11 cellular contexts compared by ENCODE assay signal in the genomic region with DNA sequence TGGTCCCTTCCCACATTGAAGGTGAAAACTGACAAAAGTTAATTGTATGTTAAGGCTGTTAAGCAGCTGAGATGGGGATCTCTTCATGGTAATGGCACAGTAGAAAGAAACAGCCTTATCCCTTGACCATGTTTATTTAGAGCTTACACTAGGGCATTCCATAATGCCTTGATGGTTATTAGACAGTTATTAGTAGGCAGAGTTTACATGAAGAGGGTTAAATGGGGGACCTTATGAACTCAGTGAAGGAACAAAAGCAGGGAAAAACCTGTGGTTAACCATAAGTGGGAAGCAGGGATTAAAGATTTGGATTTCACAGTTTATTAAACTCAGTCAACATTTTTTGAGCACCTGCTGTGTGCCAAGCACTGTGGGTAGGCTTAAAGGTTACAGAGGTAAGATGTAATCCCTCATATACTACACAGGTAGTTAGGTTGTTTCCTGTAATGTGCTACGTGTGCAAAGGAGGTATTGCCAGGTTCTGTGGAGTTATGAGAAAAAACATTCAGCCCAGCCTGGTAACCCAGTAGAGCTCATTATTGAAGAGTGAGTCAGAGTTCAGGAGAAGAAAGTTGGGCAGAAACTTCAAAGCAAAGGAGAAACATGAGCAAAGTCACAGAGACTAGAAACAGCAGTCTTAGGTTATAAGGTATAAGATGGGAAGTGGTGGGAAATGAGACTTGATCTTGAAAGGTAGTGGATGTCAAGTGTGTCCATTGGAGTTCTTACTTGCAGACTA. TPM values are rescaled to one million over a fixed set of nuclear protein-coding genes. Genes with fewer than 3 reads are reported as not detected.
DNase-seq lines count a peak whose midpoint lies in the region; ATAC-seq and TF ChIP-seq lines count a peak whose summit lies in the region.
"Had no signal": no experiment of that assay in that cellular context is flagged by ENCODE, and none has a peak within 500 bp of the region (broad histone marks: within the 10 kb centered on the region; RNA-seq: fewer than 3 reads in every experiment).

No MANE protein-coding gene starts in this region.

- intact Hi-C loops in left ventricle myocardium superior (cut with micrococcal nuclease): no loop called here

- peak overlapping the region; percentile 78 for H3K27ac Mint-ChIP-seq in activated CD8-positive, alpha-beta memory T cell treated with anti-CD3 and anti-CD28 coated beads, Interleukin-2, amount 10 ng/mL, durations not matched to agents 7 days and 5 days
- H3K27ac Mint-ChIP-seq: activated B cell treated with CpG ODN at 0.5 μM for 24 hours, B cell had no signal

- in situ Hi-C loops in astrocyte of the spinal cord (cut with HindIII; ENCODE audit: low sequenced_read_pairs): no loop called here

- peak; percentile 66 for ATAC-seq in activated CD8-positive, alpha-beta memory T cell treated with anti-CD3 and anti-CD28 coated beads, Interleukin-2, amount 10 ng/mL, durations not matched to agents 7 days and 5 days
- ATAC-seq in HG03280 (IDR thresholded peaks at IDR 0.05; ENCODE audit: unreplicated experiment) (no peak), left ventricle myocardium superior (no peak)

- H3K9me3 Mint-ChIP-seq in activated CD8-positive, alpha-beta memory T cell treated with anti-CD3 and anti-CD28 coated beads, Interleukin-2, amount 10 ng/mL, durations not matched to agents 7 days and 5 days (ENCODE audit: low read depth): no peaks in the 10 kb centered on the region
- H3K9me3 Mint-ChIP-seq: activated B cell treated with CpG ODN at 0.5 μM for 24 hours had no signal

- peaks cover 56% of the 10 kb centered on the region for H3K4me1 Mint-ChIP-seq in activated CD8-positive, alpha-beta memory T cell treated with anti-CD3 and anti-CD28 coated beads, Interleukin-2, amount 10 ng/mL, durations not matched to agents 7 days and 5 days
- H3K4me1 Mint-ChIP-seq: activated B cell treated with CpG ODN at 0.5 μM for 24 hours, B cell had no signal

- no peak overlapping the region for H3K4me3 ChIP-seq in astrocyte of the spinal cord (ENCODE audit: low read depth, low read length)
- H3K4me3 ChIP-seq: ovary had no signal

- no peak overlapping the region for H3K4me3 Mint-ChIP-seq in activated CD8-positive, alpha-beta memory T cell treated with anti-CD3 and anti-CD28 coated beads, Interleukin-2, amount 10 ng/mL, durations not matched to agents 7 days and 5 days
- H3K4me3 Mint-ChIP-seq: activated B cell treated with CpG ODN at 0.5 μM for 24 hours, B cell had no signal

- DNase-seq in activated CD8-positive, alpha-beta memory T cell treated with anti-CD3 and anti-CD28 coated beads, Interleukin-2, amount 10 ng/mL, durations not matched to agents 7 days and 5 days: no peak
- no peak for DNase-seq in activated CD8-positive, alpha-beta memory T cell treated with anti-CD3 and anti-CD28 coated beads, Interleukin-2, amount 50 U/mL, for 4 hours
- DNase-seq in M059J (ENCODE audit: low read depth): peak; percentile 90
- peak; percentile 74 for DNase-seq in astrocyte of the spinal cord (ENCODE audit: low read depth, low spot score)
- DNase-seq in non-pigmented ciliary epithelial cell (ENCODE audit: low read depth): peak; percentile 22
- no peak for DNase-seq in iPS-NIHi11 (ENCODE audit: low spot score)
- DNase-seq in left ventricle myocardium superior: no peak
- DNase-seq: activated B cell treated with CpG ODN at 0.5 μM for 24 hours, ovary had no signal

- TF ChIP-seq CTCF in astrocyte of the spinal cord (IDR thresholded peaks at IDR 0.05; ENCODE audit: low read depth, low read length): no peak

- CTCF ChIA-PET in activated CD8-positive, alpha-beta memory T cell treated with anti-CD3 and anti-CD28 coated beads, Interleukin-2, amount 10 ng/mL, durations not matched to agents 7 days and 5 days (lab: Charles Lee): interaction anchor here (1.4 kb wide), 1 partner anchor 10 kb away, joined by 5 read pairs; no protein-coding TSS in a partner anchor

- peaks cover 46% of the 10 kb centered on the region for H3K36me3 Mint-ChIP-seq in activated CD8-positive, alpha-beta memory T cell treated with anti-CD3 and anti-CD28 coated beads, Interleukin-2, amount 10 ng/mL, durations not matched to agents 7 days and 5 days

- H3K27me3 Mint-ChIP-seq in activated CD8-positive, alpha-beta memory T cell treated with anti-CD3 and anti-CD28 coated beads, Interleukin-2, amount 10 ng/mL, durations not matched to agents 7 days and 5 days: no peaks in the 10 kb centered on the region
- H3K27me3 Mint-ChIP-seq: activated B cell treated with CpG ODN at 0.5 μM for 24 hours, B cell had no signal

RNA-seq across cellular contexts. Expression of a gene that starts 32.3 kb away (rescaled TPM):
- total RNA-seq in activated CD8-positive, alpha-beta memory T cell treated with anti-CD3 and anti-CD28 coated beads, Interleukin-2, amount 10 ng/mL, durations not matched to agents 7 days and 5 days: under 1 TPM; 0.55 to 0.63 TPM
- total RNA-seq in M059J (2014; rRNA removed; shearing (Covaris generic)): not detected in 2 replicates
- total RNA-seq in left ventricle myocardium superior: not detected

RNA-seq across cellular contexts. Expression of a gene that starts 34.7 kb away (rescaled TPM):
- total RNA-seq in activated CD8-positive, alpha-beta memory T cell treated with anti-CD3 and anti-CD28 coated beads, Interleukin-2, amount 10 ng/mL, durations not matched to agents 7 days and 5 days: 10 to 100 TPM; 43.0 to 46.7 TPM
- total RNA-seq in M059J (2014; rRNA removed; shearing (Covaris generic)): 82.8 and 98.3 TPM in 2 replicates
- 57.5 TPM for total RNA-seq in left ventricle myocardium superior

Comparison
In these comparisons a context has a peak if more than half of its experiments do, and no peak if none do; other contexts are left out.
1. DNase-seq: peak in M059J (single experiment), astrocyte of the spinal cord (single experiment) and non-pigmented ciliary epithelial cell (single experiment); none in activated CD8-positive, alpha-beta memory T cell treated with anti-CD3 and anti-CD28 coated beads, Interleukin-2, amount 10 ng/mL, durations not matched to agents 7 days and 5 days (single experiment), activated CD8-positive, alpha-beta memory T cell treated with anti-CD3 and anti-CD28 coated beads, Interleukin-2, amount 50 U/mL, for 4 hours (single experiment), iPS-NIHi11 (single experiment) and left ventricle myocardium superior (single experiment).